Comparison of ENCODE assay signal across 1 cellular context in genomic region chr4:147019061-147019460, GRCh38.
TF ChIP-seq lines count a peak whose summit lies in the region.

No MANE protein-coding gene starts in this region.

TF ChIP-seq in H1, 55 proteins besides CTCF, POLR2A, EP300 and RAD21:
- TF ChIP-seq YY1 (IDR thresholded peaks at IDR 0.05; ENCODE audit: low read depth, low read length): no peak
- TF ChIP-seq CTBP2 (IDR thresholded peaks at IDR 0.05; ENCODE audit: borderline replicate concordance, insufficient read depth, insufficient read length, low read length): no peak
- no peak for TF ChIP-seq TBP (IDR thresholded peaks at IDR 0.05; ENCODE audit: low read depth, low read length)
- no peak for TF ChIP-seq CHD2 (IDR thresholded peaks at IDR 0.05; ENCODE audit: low read length)
- TF ChIP-seq ASH2L (IDR thresholded peaks at IDR 0.05; ENCODE audit: low read length): no peak
- no peak for TF ChIP-seq SP4 (IDR thresholded peaks at IDR 0.05; ENCODE audit: low read length)
- TF ChIP-seq GTF2F1 (IDR thresholded peaks at IDR 0.05; ENCODE audit: borderline replicate concordance, low read depth, low read length): no peak
- no peak for TF ChIP-seq ATF3 (IDR thresholded peaks at IDR 0.05; ENCODE audit: insufficient read depth, low read depth, low read length)
- no peak for TF ChIP-seq TAF7 (optimal IDR thresholded peaks at IDR 0.05; ENCODE audit: borderline replicate concordance, low read depth, low read length)
- TF ChIP-seq RFX5 (IDR thresholded peaks at IDR 0.05; ENCODE audit: borderline replicate concordance, low read depth, low read length): no peak
- TF ChIP-seq USF2 (IDR thresholded peaks at IDR 0.05; ENCODE audit: low read length): no peak
